In genomic region chr18:31746396-31746795, GRCh38 we compare ENCODE assay signal across 23 cellular contexts. TPM values are rescaled to one million over a fixed set of nuclear protein-coding genes. Genes with fewer than 3 reads are reported as not detected.
DNase-seq lines count a peak whose midpoint lies in the region; FAIRE-seq and TF ChIP-seq lines count a peak whose summit lies in the region.
"Had no signal": no experiment of that assay in that cellular context is flagged by ENCODE, and none has a peak within 500 bp of the region (broad histone marks: within the 10 kb centered on the region; RNA-seq: fewer than 3 reads in every experiment).

No MANE protein-coding gene starts in this region.

- H2AK5ac ChIP-seq in mesendoderm (ENCODE audit: low read length), result no peak overlapping the region

- peak; percentile 52 for FAIRE-seq in bronchial epithelial cell (lab: Jason Lieb, UNC)
- FAIRE-seq: A549, D721Med, G401.6, GM12891, GM19239 had no signal

- H3K27me3 ChIP-seq in A673 (replicated peaks; ENCODE audit: insufficient read depth, low read depth, low read length, poor library complexity) (peaks cover 13% of the 10 kb centered on the region), bronchial epithelial cell (ENCODE audit: control insufficient read depth, insufficient read depth, low read length) (no peaks in the 10 kb centered on the region), mesendoderm (ENCODE audit: insufficient read depth, low read length, poor library complexity) (no peaks in the 10 kb centered on the region), BE2C (no peaks in the 10 kb centered on the region)
- H3K27me3 ChIP-seq: BLaER1 treated with 17β-estradiol and CSF1 and Interleukin-3, amounts not matched to agents 10 nM and 100 nM had no signal

- H3K56ac ChIP-seq in mesendoderm (ENCODE audit: low read length), result no peak overlapping the region

- H3K79me1 ChIP-seq in mesendoderm (ENCODE audit: low read length), result no peaks in the 10 kb centered on the region

- H2BK120ac ChIP-seq in mesendoderm (ENCODE audit: low read depth, low read length), result peak overlapping the region; percentile 45

- peak overlapping the region; percentile 90 for H3K18ac ChIP-seq in mesendoderm (ENCODE audit: low read length)

- DNase-seq in A673 (ENCODE audit: low spot score), result peak; percentile 3
- DNase-seq in bronchial epithelial cell (ENCODE audit: low read depth), result no peak
- DNase-seq in mesendoderm, result no peak
- no peak for DNase-seq in BE2C
- no peak for DNase-seq in T-helper 9 cell
- DNase-seq: ACHN; Caco-2; Calu3; CD4-positive, alpha-beta T cell; CD8-positive, alpha-beta T cell; DMS79 treated with DMSO at 0.1 percent for 48 hours; GF-D8 had no signal

- H3K27ac ChIP-seq in A673 (ENCODE audit: low read depth, low read length, poor library complexity, severe bottlenecking) (no peak overlapping the region), mesendoderm (ENCODE audit: low read depth, low read length) (no peak overlapping the region)
- H3K27ac ChIP-seq: 22Rv1; A549; BLaER1 treated with 17β-estradiol and CSF1 and Interleukin-3, amounts not matched to agents 10 nM and 100 nM; C4-2B had no signal

- no peak overlapping the region for H3K23ac ChIP-seq in mesendoderm (ENCODE audit: low read length)

- H3K9ac ChIP-seq in mesendoderm (ENCODE audit: low read length), result no peak overlapping the region
- H3K9ac ChIP-seq: BLaER1 treated with 17β-estradiol and CSF1 and Interleukin-3, amounts not matched to agents 10 nM and 100 nM had no signal

- no peak overlapping the region for H4K8ac ChIP-seq in mesendoderm (ENCODE audit: low read depth, low read length)

- H3K9me3 ChIP-seq in A673 (ENCODE audit: low read depth, low read length, poor library complexity, severe bottlenecking) (no peaks in the 10 kb centered on the region), BE2C (no peaks in the 10 kb centered on the region)
- H3K9me3 ChIP-seq: A549, Caco-2 had no signal

- H3K36me3 ChIP-seq in A673 (ENCODE audit: insufficient read depth, low read length, poor library complexity, severe bottlenecking) (no peaks in the 10 kb centered on the region), bronchial epithelial cell (ENCODE audit: control insufficient read depth, insufficient read depth, low read length) (no peaks in the 10 kb centered on the region), mesendoderm (ENCODE audit: control insufficient read depth, insufficient read depth, low read length) (no peaks in the 10 kb centered on the region), BE2C (no peaks in the 10 kb centered on the region)
- H3K36me3 ChIP-seq: BLaER1 treated with 17β-estradiol and CSF1 and Interleukin-3, amounts not matched to agents 10 nM and 100 nM had no signal

- H3K4ac ChIP-seq in mesendoderm (ENCODE audit: low read depth, low read length), result peak overlapping the region; percentile 9

- POLR2A ChIA-PET in A673 (lab: Charles Lee; ENCODE audit: low non-redundant PET), result no interaction called here

- no peak for TF ChIP-seq CTCF in A673 (conservative IDR thresholded peaks at IDR 0.05; ENCODE audit: low read depth, low read length)
- no peak for TF ChIP-seq CTCF in bronchial epithelial cell (IDR thresholded peaks at IDR 0.05; ENCODE audit: insufficient read depth, low read length, severe bottlenecking)
- TF ChIP-seq CTCF in BE2C (IDR thresholded peaks at IDR 0.05; ENCODE audit: low read depth, low read length), result no peak

- no peak overlapping the region for H3K4me2 ChIP-seq in mesendoderm (ENCODE audit: low read length)
- H3K4me2 ChIP-seq: A549; BLaER1 treated with 17β-estradiol and CSF1 and Interleukin-3, amounts not matched to agents 10 nM and 100 nM had no signal

- CTCF ChIA-PET in A673 (lab: Charles Lee), result no interaction called here

- no peak overlapping the region for H2BK5ac ChIP-seq in mesendoderm (ENCODE audit: low read length)

- H3K4me1 ChIP-seq in A673 (ENCODE audit: insufficient read depth, low read length, poor library complexity, severe bottlenecking) (no peaks in the 10 kb centered on the region), mesendoderm (ENCODE audit: control insufficient read depth, low read depth, low read length) (no peaks in the 10 kb centered on the region), BE2C (no peaks in the 10 kb centered on the region)
- H3K4me1 ChIP-seq: A549, Caco-2 had no signal

- intact Hi-C loops in A673 (cut with micrococcal nuclease; ENCODE audit: unreplicated experiment), result no loop called here

- WGBS in mesendoderm (ENCODE audit: extremely low coverage, insufficient coverage, low lambda C conversion rate), result no CpG with 5 or more reads among the region's 4 CpGs

- H3K4me3 ChIP-seq in A673 (ENCODE audit: low read depth, low read length, poor library complexity, severe bottlenecking) (no peak overlapping the region), bronchial epithelial cell (ENCODE audit: low read depth, low read length) (no peak overlapping the region), mesendoderm (ENCODE audit: low read length) (no peak overlapping the region), BE2C (ENCODE audit: low read depth, low read length) (no peak overlapping the region)
- H3K4me3 ChIP-seq: A549; BLaER1 treated with 17β-estradiol and CSF1 and Interleukin-3, amounts not matched to agents 10 nM and 100 nM had no signal

- H4K5ac ChIP-seq in mesendoderm (ENCODE audit: low read length), result no peak overlapping the region

- no TSS peak for BruUV-seq in A673 (replicated peaks; lab: Mats Ljungman, UMichigan)

- no peak overlapping the region for H2BK15ac ChIP-seq in mesendoderm (replicated peaks; ENCODE audit: low read depth)

- no peaks in the 10 kb centered on the region for H3K79me2 ChIP-seq in mesendoderm (ENCODE audit: control insufficient read depth, insufficient read depth, low read length)

RNA-seq across cellular contexts. Expression of gene SLC25A52, which starts 14.3 kb away (rescaled TPM):
- total RNA-seq in A673 (2021) (not detected in 2 replicates), bronchial epithelial cell (under 0.01 and 0.26 TPM in 2 replicates)
- polyA plus RNA-seq in mesendoderm (2013, experiment 1 of 2), result 0.08 TPM
- polyA plus RNA-seq in mesendoderm (2013, experiment 2 of 2), result 0.14 TPM
- polyA plus RNA-seq in BE2C (2012; ENCODE audit: insufficient read depth, insufficient read length, low read depth), result not detected
- total RNA-seq: A172; Caco-2; Calu3; CD4-positive, alpha-beta T cell; CD8-positive, alpha-beta T cell had no signal
- polyA plus RNA-seq: AG04450, BJ had no signal
